Comparison of ENCODE assay signal across 8 cellular contexts in the genomic region with DNA sequence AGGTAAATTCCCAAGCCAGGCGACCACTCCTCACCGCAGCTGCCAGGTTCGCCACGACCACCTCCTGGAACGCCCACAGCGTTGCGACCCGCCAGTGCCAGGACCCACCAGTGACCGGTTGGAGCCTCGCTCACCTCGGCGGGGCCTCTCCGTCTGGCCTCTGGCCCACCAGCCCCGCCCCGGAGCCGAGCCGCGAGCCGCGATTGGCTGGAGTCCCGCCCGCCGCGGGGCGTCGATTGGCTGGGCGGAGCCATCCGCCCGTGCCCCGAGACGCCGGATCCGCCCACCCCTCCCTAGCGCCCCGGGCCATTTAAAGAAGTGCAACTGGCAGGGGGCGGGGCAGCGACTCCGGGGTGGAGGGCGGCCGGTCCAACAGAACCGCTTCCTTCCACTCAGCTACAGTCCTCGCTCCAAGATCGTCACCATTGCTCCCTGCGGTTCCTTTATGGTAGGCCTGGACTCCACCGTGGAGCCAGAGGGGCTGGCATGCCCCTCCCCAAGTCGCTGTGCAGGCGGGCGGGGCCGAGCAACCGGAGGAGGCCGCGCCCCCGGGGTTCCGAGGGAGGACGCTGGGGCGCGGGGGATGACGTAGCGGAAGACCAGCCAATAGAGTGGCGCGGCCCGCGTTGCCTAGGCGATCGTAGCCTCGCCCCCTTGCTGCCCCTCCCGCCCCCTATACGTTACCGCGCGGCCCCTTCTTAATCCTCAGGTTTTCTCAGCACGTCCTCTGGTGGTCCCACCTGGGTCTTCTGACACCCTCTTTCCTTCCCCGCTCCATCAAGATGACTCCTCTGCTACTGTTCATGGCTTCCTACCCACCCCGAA. TPM values are rescaled to one million over a fixed set of nuclear protein-coding genes. Genes with fewer than 3 reads are reported as not detected.
DNase-seq lines count a peak whose midpoint lies in the region; ATAC-seq and TF ChIP-seq lines count a peak whose summit lies in the region.

A gene with protein sequence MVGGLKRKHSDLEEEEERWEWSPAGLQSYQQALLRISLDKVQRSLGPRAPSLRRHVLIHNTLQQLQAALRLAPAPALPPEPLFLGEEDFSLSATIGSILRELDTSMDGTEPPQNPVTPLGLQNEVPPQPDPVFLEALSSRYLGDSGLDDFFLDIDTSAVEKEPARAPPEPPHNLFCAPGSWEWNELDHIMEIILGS (minus strand): TSS at position 155 of the 825 bp plus-strand sequence. CDS start 2,255 bp downstream, outside the sequence.

- peak within 1 kb of the TSS; percentile 100 for H3K27ac ChIP-seq in layer of hippocampus (ENCODE audit: low read depth, low read length)

- CTCF ChIA-PET in BJ (lab: Yijun Ruan, JAX): interaction anchor here (0.8 to 1.4 kb wide), 3 partner anchors 12 to 24 kb away, joined by 5 to 7 read pairs (median 6); no protein-coding TSS in a partner anchor

- H3K27me3 ChIP-seq in BJ (ENCODE audit: control insufficient read depth, insufficient read depth, low read length) (no peaks in the 10 kb centered on the region), layer of hippocampus (ENCODE audit: control insufficient read depth, insufficient read depth, low read length) (no peaks in the 10 kb centered on the region)

- H3K4me3 ChIP-seq in BJ (ENCODE audit: low read depth, low read length) (peak within 1 kb of the TSS; percentile 97), choroid plexus epithelial cell (ENCODE audit: low read depth, low read length) (peak within 1 kb of the TSS; percentile 69)

- peak; percentile 65 for ATAC-seq in HG03439 (IDR thresholded peaks at IDR 0.05; ENCODE audit: unreplicated experiment)

- POLR2A ChIA-PET in BJ (lab: Charles Lee): no interaction called here

- TF ChIP-seq CTCF in BJ (IDR thresholded peaks at IDR 0.05; ENCODE audit: insufficient read depth, low read depth, low read length): no peak
- peak; percentile 47 for TF ChIP-seq CTCF in choroid plexus epithelial cell (conservative IDR thresholded peaks at IDR 0.05; ENCODE audit: low read depth, low read length)

- DNase-seq in BJ (ENCODE audit: low read depth) (no peak), GM19238 (ENCODE audit: insufficient read length, low spot score) (peak; percentile 93), NCI-H510A treated with DMSO at 0.1 percent for 48 hours (lab: John Stamatoyannopoulos, UW) (peak; percentile 95), choroid plexus epithelial cell (ENCODE audit: low read depth) (peak; percentile 96)
- DNase-seq in activated CD4-positive, alpha-beta T cell treated with anti-CD3 and anti-CD28 coated beads for 24 hours (ENCODE audit: low read depth in 2 of 2): peak; percentile 95 to 96
- DNase-seq in stimulated activated CD4-positive, alpha-beta T cell treated with anti-CD3 and anti-CD28 coated beads, Interleukin-1b, Interleukin-23, amount 100 ng/mL, for 4 hours (ENCODE audit: low read depth in 2 of 2): peak; percentile 93 to 97

- peaks cover 13% of the 10 kb centered on the region for H3K36me3 ChIP-seq in BJ (ENCODE audit: control insufficient read depth, insufficient read depth, low read length)

RNA-seq across cellular contexts. Expression of the gene that starts here (rescaled TPM):
- 20.1 and 22.3 TPM in 2 replicates for polyA plus RNA-seq in BJ (2011; rRNA removed)
- polyA minus RNA-seq in BJ (2011; rRNA and poly(A)+ RNA removed): 29.3 and 42.9 TPM in 2 replicates
